8 cellular contexts compared by ENCODE assay signal in the genomic region with DNA sequence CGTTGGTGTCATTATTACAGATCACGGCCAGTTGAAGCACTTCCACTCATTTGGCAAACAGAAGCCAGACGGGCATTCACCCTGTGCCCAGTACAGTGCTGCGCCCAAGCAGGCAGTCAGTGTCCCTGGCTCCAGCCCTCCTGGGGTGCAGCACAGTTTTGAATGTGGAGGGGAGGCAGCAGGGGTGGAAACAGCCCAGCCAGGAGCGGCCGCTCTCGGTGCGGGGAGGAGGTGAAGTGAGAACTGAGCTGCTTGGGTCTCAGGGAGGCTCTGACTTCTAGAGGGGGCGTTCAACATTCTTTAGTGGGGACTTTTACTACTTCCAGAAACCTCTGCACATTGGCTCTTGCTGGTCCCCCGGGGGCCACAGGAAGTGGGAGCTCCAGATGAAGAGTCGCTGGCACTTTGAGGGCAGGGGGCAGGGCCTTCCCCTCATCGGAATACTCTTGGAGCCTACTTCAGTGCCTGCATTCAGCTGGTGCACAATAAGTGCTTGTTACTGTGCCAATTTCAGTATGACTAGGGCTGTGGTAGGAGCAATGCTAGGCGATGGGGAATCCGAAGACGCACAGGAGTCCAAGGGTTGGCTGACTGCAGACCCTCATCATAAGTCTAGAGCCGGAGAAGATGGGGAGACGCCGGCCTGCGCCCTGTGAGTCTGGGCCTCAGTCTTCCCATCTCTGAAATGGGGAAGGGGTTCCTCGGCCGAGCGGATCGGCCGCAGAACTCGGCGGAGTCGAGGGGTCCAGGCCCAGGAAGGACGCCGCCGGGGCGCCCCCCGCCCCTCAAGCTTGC. TPM values are rescaled to one million over a fixed set of nuclear protein-coding genes. Genes with fewer than 3 reads are reported as not detected.
DNase-seq lines count a peak whose midpoint lies in the region; ATAC-seq and FAIRE-seq lines count a peak whose summit lies in the region.

No MANE protein-coding gene starts in this region.

- H3K9me3 Mint-ChIP-seq in activated CD4-positive, alpha-beta T cell treated with anti-CD3 and anti-CD28 coated beads, Interleukin-2, amount 10 ng/mL, durations not matched to agents 7 days and 5 days: no peaks in the 10 kb centered on the region
- H3K9me3 Mint-ChIP-seq in activated CD4-positive, alpha-beta memory T cell treated with anti-CD3 and anti-CD28 coated beads for 36 hours: no peaks in the 10 kb centered on the region
- H3K9me3 Mint-ChIP-seq in stimulated activated naive B cell treated with anti-CD40 and anti-IgM and Interleukin-4, amounts not matched to agents 10 μg/mL and 1 μg/mL and 100 μg/mL, for 72 hours: no peaks in the 10 kb centered on the region

- peak overlapping the region; percentile 80 for H3K27ac Mint-ChIP-seq in activated CD4-positive, alpha-beta T cell treated with anti-CD3 and anti-CD28 coated beads, Interleukin-2, amount 10 ng/mL, durations not matched to agents 7 days and 5 days
- peak overlapping the region; percentile 59 for H3K27ac Mint-ChIP-seq in activated CD4-positive, alpha-beta memory T cell treated with anti-CD3 and anti-CD28 coated beads for 36 hours
- peak overlapping the region; percentile 96 for H3K27ac Mint-ChIP-seq in stimulated activated naive B cell treated with anti-CD40 and anti-IgM and Interleukin-4, amounts not matched to agents 10 μg/mL and 1 μg/mL and 100 μg/mL, for 72 hours

- H3K4me3 Mint-ChIP-seq in activated CD4-positive, alpha-beta T cell treated with anti-CD3 and anti-CD28 coated beads, Interleukin-2, amount 10 ng/mL, durations not matched to agents 7 days and 5 days: peak overlapping the region; percentile 79
- peak overlapping the region; percentile 80 for H3K4me3 Mint-ChIP-seq in activated CD4-positive, alpha-beta memory T cell treated with anti-CD3 and anti-CD28 coated beads for 36 hours
- peak overlapping the region; percentile 86 to 92 for H3K4me3 Mint-ChIP-seq in stimulated activated naive B cell treated with anti-CD40 and anti-IgM and Interleukin-4, amounts not matched to agents 10 μg/mL and 1 μg/mL and 100 μg/mL, for 72 hours

- H3K27me3 ChIP-seq in iPS-15b (ENCODE audit: control insufficient read depth, insufficient read depth, low read length): no peaks in the 10 kb centered on the region

- no peak for DNase-seq in activated CD4-positive, alpha-beta T cell treated with anti-CD3 and anti-CD28 coated beads, Interleukin-2, amount 10 ng/mL, durations not matched to agents 7 days and 5 days
- DNase-seq in activated CD4-positive, alpha-beta T cell treated with anti-CD3 and anti-CD28 coated beads for 4 hours: no peak
- DNase-seq in activated CD4-positive, alpha-beta memory T cell treated with anti-CD3 and anti-CD28 coated beads for 36 hours: peak; percentile 26
- DNase-seq in stimulated activated naive B cell treated with anti-CD40 and anti-IgM and Interleukin-4, amounts not matched to agents 10 μg/mL and 1 μg/mL and 100 μg/mL, for 72 hours: peak; percentile 47
- DNase-seq in NCI-H2107 treated with DMSO at 0.1 percent for 48 hours (lab: John Stamatoyannopoulos, UW; ENCODE audit: unreplicated experiment) (no peak), HTR-8/SVneo (ENCODE audit: insufficient read length, low spot score) (no peak), NCI-H524 treated with DMSO at 0.1 percent for 48 hours (lab: John Stamatoyannopoulos, UW) (no peak)

- POLR2A ChIA-PET in activated CD4-positive, alpha-beta T cell treated with anti-CD3 and anti-CD28 coated beads, Interleukin-2, amount 10 ng/mL, durations not matched to agents 7 days and 5 days (lab: Charles Lee): no interaction called here
- POLR2A ChIA-PET in activated CD4-positive, alpha-beta memory T cell treated with anti-CD3 and anti-CD28 coated beads for 36 hours (lab: Charles Lee): interaction anchor here (1.0 to 1.2 kb wide), 2 partner anchors 29 to 40 kb away, joined by 3 to 4 read pairs; no protein-coding TSS in a partner anchor

- H3K4me1 ChIP-seq in iPS-15b (ENCODE audit: control insufficient read depth, insufficient read depth, low read length): peaks cover 2% of the 10 kb centered on the region

- no peaks in the 10 kb centered on the region for H3K9me3 ChIP-seq in iPS-15b (ENCODE audit: control insufficient read depth, insufficient read depth, low read length)

- H3K4me3 ChIP-seq in iPS-15b (ENCODE audit: low read depth, low read length): peak overlapping the region; percentile 39

- peak; percentile 12 to 28 for ATAC-seq in stimulated activated naive B cell treated with anti-CD40 and anti-IgM and Interleukin-4, amounts not matched to agents 10 μg/mL and 1 μg/mL and 100 μg/mL, for 72 hours (replicated peaks)

- no peak for FAIRE-seq in HTR-8/SVneo (lab: Jason Lieb, UNC)

- CTCF ChIA-PET in activated CD4-positive, alpha-beta T cell treated with anti-CD3 and anti-CD28 coated beads, Interleukin-2, amount 10 ng/mL, durations not matched to agents 7 days and 5 days (lab: Charles Lee): interaction anchor here (0.6 to 0.9 kb wide), 3 partner anchors 23 to 1422 kb away, joined by 3 read pairs; no protein-coding TSS in a partner anchor
- CTCF ChIA-PET in activated CD4-positive, alpha-beta memory T cell treated with anti-CD3 and anti-CD28 coated beads for 36 hours (lab: Charles Lee): interaction anchor here (0.6 to 2.5 kb wide), 2 partner anchors 51 to 130 kb away, joined by 3 to 14 read pairs; no protein-coding TSS in a partner anchor

- peaks cover 51% of the 10 kb centered on the region for H3K27me3 Mint-ChIP-seq in activated CD4-positive, alpha-beta T cell treated with anti-CD3 and anti-CD28 coated beads, Interleukin-2, amount 10 ng/mL, durations not matched to agents 7 days and 5 days
- H3K27me3 Mint-ChIP-seq in activated CD4-positive, alpha-beta memory T cell treated with anti-CD3 and anti-CD28 coated beads for 36 hours: peaks cover 15% of the 10 kb centered on the region
- no peaks in the 10 kb centered on the region for H3K27me3 Mint-ChIP-seq in stimulated activated naive B cell treated with anti-CD40 and anti-IgM and Interleukin-4, amounts not matched to agents 10 μg/mL and 1 μg/mL and 100 μg/mL, for 72 hours

- no peak overlapping the region for H3K9ac ChIP-seq in iPS-15b (ENCODE audit: low read depth, low read length)

- peaks cover 45% of the 10 kb centered on the region for H3K4me1 Mint-ChIP-seq in activated CD4-positive, alpha-beta T cell treated with anti-CD3 and anti-CD28 coated beads, Interleukin-2, amount 10 ng/mL, durations not matched to agents 7 days and 5 days
- H3K4me1 Mint-ChIP-seq in activated CD4-positive, alpha-beta memory T cell treated with anti-CD3 and anti-CD28 coated beads for 36 hours (ENCODE audit: low read depth): peaks cover 73% of the 10 kb centered on the region
- peaks cover 53 to 91% of the 10 kb centered on the region in 2 donors for H3K4me1 Mint-ChIP-seq in stimulated activated naive B cell treated with anti-CD40 and anti-IgM and Interleukin-4, amounts not matched to agents 10 μg/mL and 1 μg/mL and 100 μg/mL, for 72 hours

- intact Hi-C loops in activated CD4-positive, alpha-beta memory T cell treated with anti-CD3 and anti-CD28 coated beads for 36 hours (cut with micrococcal nuclease): no loop called here

- no peaks in the 10 kb centered on the region for H3K36me3 ChIP-seq in iPS-15b (ENCODE audit: control insufficient read depth, insufficient read depth, low read length)

- H3K36me3 Mint-ChIP-seq in activated CD4-positive, alpha-beta T cell treated with anti-CD3 and anti-CD28 coated beads, Interleukin-2, amount 10 ng/mL, durations not matched to agents 7 days and 5 days (ENCODE audit: low read depth): peaks cover 12% of the 10 kb centered on the region
- H3K36me3 Mint-ChIP-seq in activated CD4-positive, alpha-beta memory T cell treated with anti-CD3 and anti-CD28 coated beads for 36 hours: peaks cover 2% of the 10 kb centered on the region
- H3K36me3 Mint-ChIP-seq in stimulated activated naive B cell treated with anti-CD40 and anti-IgM and Interleukin-4, amounts not matched to agents 10 μg/mL and 1 μg/mL and 100 μg/mL, for 72 hours: peaks cover 7 to 29% of the 10 kb centered on the region in 2 donors

RNA-seq across cellular contexts. Expression of gene NEK6, which starts 0.5 kb away (rescaled TPM):
- total RNA-seq in activated CD4-positive, alpha-beta T cell treated with anti-CD3 and anti-CD28 coated beads, Interleukin-2, amount 10 ng/mL, durations not matched to agents 7 days and 5 days: 1 to 10 TPM; 7.0 to 8.0 TPM
- total RNA-seq in activated CD4-positive, alpha-beta memory T cell treated with anti-CD3 and anti-CD28 coated beads for 36 hours: 10 to 100 TPM; 16.1 to 18.8 TPM

Comparison
In these comparisons a context has a peak if more than half of its experiments do, and no peak if none do; other contexts are left out.
1. DNase-seq: peak in activated CD4-positive, alpha-beta memory T cell treated with anti-CD3 and anti-CD28 coated beads for 36 hours (single experiment) and stimulated activated naive B cell treated with anti-CD40 and anti-IgM and Interleukin-4, amounts not matched to agents 10 μg/mL and 1 μg/mL and 100 μg/mL, for 72 hours (single experiment); none in activated CD4-positive, alpha-beta T cell treated with anti-CD3 and anti-CD28 coated beads, Interleukin-2, amount 10 ng/mL, durations not matched to agents 7 days and 5 days (single experiment), activated CD4-positive, alpha-beta T cell treated with anti-CD3 and anti-CD28 coated beads for 4 hours (0 of 2), NCI-H2107 treated with DMSO at 0.1 percent for 48 hours (single experiment), HTR-8/SVneo (single experiment) and NCI-H524 treated with DMSO at 0.1 percent for 48 hours (single experiment).
2. Peak in every context shown above with its lines, with median percentiles within 50 percentile points of each other: H3K27ac Mint-ChIP-seq and H3K4me3 Mint-ChIP-seq.